ENCODE assay signal across 2 cellular contexts in genomic region chr4:157231525-157231924, GRCh38.
TF ChIP-seq lines count a peak whose summit lies in the region.

No MANE protein-coding gene starts in this region.

TF ChIP-seq in IMR-90, 13 proteins besides CTCF, POLR2A, EP300 and RAD21:
- TF ChIP-seq NFE2L2 (IDR thresholded peaks at IDR 0.05; ENCODE audit: low read depth, low read length) (no peak), MAFK (IDR thresholded peaks at IDR 0.05; ENCODE audit: low read depth, low read length) (peak; percentile 38; the same call in 1 of the 2 replicates)

TF ChIP-seq in K562, 482 proteins besides CTCF, POLR2A, EP300 and RAD21:
- peak; percentile 10; the same call in 1 of the 2 replicates for TF ChIP-seq ZNF316 (IDR thresholded peaks at IDR 0.05)
- TF ChIP-seq HEY1 (CRISPR knock-in tag; IDR thresholded peaks at IDR 0.05; ENCODE audit: borderline replicate concordance) = no peak
